In genomic region chr3:134328147-134328591, GRCh38 we compare ENCODE assay signal across 11 cellular contexts. TPM values are rescaled to one million over a fixed set of nuclear protein-coding genes. Genes with fewer than 3 reads are reported as not detected.
DNase-seq lines count a peak whose midpoint lies in the region; FAIRE-seq and TF ChIP-seq lines count a peak whose summit lies in the region.
"Had no signal": no experiment of that assay in that cellular context is flagged by ENCODE, and none has a peak within 500 bp of the region (broad histone marks: within the 10 kb centered on the region; RNA-seq: fewer than 3 reads in every experiment).

No MANE protein-coding gene starts in this region.

- POLR2A ChIA-PET in GM10248 (lab: Yijun Ruan, JAX) = no interaction called here

- dilution Hi-C loops in keratinocyte (cut with MboI; ENCODE audit: extremely low pct_ligation_motif_present, low sequenced_read_pairs) = no loop called here

- H3K9me3 ChIP-seq in keratinocyte (ENCODE audit: control insufficient read depth, low read depth, low read length) (no peaks in the 10 kb centered on the region), vagina (no peaks in the 10 kb centered on the region)
- H3K9me3 ChIP-seq: HAP-1 had no signal

- CTCF ChIA-PET in GM10248 (lab: Yijun Ruan, JAX) = interaction anchor here (1.1 kb wide), 1 partner anchor 19 kb away, joined by 4 read pairs; no protein-coding TSS in a partner anchor

- H3K9ac ChIP-seq in keratinocyte (ENCODE audit: control insufficient read depth, extremely low read depth, insufficient read depth, low read length) = peak overlapping the region; percentile 74

- no peak for TF ChIP-seq POLR2A in vagina (IDR thresholded peaks at IDR 0.05)

- H3K9me1 ChIP-seq in keratinocyte (ENCODE audit: control insufficient read depth, extremely low read depth, insufficient read depth, low read length) = peaks cover 3% of the 10 kb centered on the region

- no peaks in the 10 kb centered on the region for H3K79me2 ChIP-seq in keratinocyte (ENCODE audit: control insufficient read depth, insufficient read depth, low read length)

- H3K4me2 ChIP-seq in keratinocyte (ENCODE audit: control insufficient read depth, extremely low read depth, insufficient read depth, low read depth, low read length) = peak overlapping the region; percentile 64

- H3K36me3 ChIP-seq in keratinocyte (ENCODE audit: control insufficient read depth in 2 of 2, extremely low read depth in 1 of 2, insufficient read depth in 2 of 2, low read length in 2 of 2) (no peaks in the 10 kb centered on the region), vagina (no peaks in the 10 kb centered on the region)
- H3K36me3 ChIP-seq: HAP-1 had no signal

- TF ChIP-seq CTCF in keratinocyte (optimal IDR thresholded peaks at IDR 0.05 in 1 of 3, IDR thresholded peaks at IDR 0.05 in 1 of 3, conservative IDR thresholded peaks at IDR 0.05 in 1 of 3; ENCODE audit: extremely low read depth in 1 of 3, insufficient read depth in 2 of 3, low read length in 3 of 3) = no peak
- TF ChIP-seq CTCF in vagina (IDR thresholded peaks at IDR 0.05) = no peak
- TF ChIP-seq CTCF in GM10248 (IDR thresholded peaks at IDR 0.05; ENCODE audit: control extremely low read depth, extremely low read depth, low read depth, missing control alignments) = no peak

- H4K20me1 ChIP-seq in keratinocyte (ENCODE audit: control insufficient read depth, extremely low read depth, insufficient read depth, low read length) = no peaks in the 10 kb centered on the region

- H3K4me1 ChIP-seq in keratinocyte (ENCODE audit: control insufficient read depth, extremely low read depth, insufficient read depth, low read length) (peaks cover 80% of the 10 kb centered on the region), vagina (peaks cover 60% of the 10 kb centered on the region)

- H3K27me3 ChIP-seq in keratinocyte (ENCODE audit: control insufficient read depth, extremely low read depth, insufficient read depth, low read length) (no peaks in the 10 kb centered on the region), vagina (no peaks in the 10 kb centered on the region)

- intact Hi-C loops in vagina (cut with DNase I) = no loop called here

- peak; percentile 32 for DNase-seq in NOMO-1 treated with DMSO at 0.1 percent for 48 hours (lab: John Stamatoyannopoulos, UW; ENCODE audit: unreplicated experiment)
- DNase-seq in NOMO-1 treated with dmso at 0.1 percent for 144 hours (lab: John Stamatoyannopoulos, UW; ENCODE audit: unreplicated experiment) = no peak
- peak; percentile 69 for DNase-seq in amniotic stem cell (lab: John Stamatoyannopoulos, UW)
- no peak for DNase-seq in keratinocyte (ENCODE audit: low read depth, low spot score)
- no peak for DNase-seq in vagina (ENCODE audit: extremely low spot score in 2 of 2)
- DNase-seq in activated CD4-positive, alpha-beta T cell treated with anti-CD3 and anti-CD28 coated beads, Interleukin-2, amount 50 U/mL, for 48 hours = no peak
- DNase-seq in COLO668 (lab: John Stamatoyannopoulos, UW; ENCODE audit: unreplicated experiment) = no peak
- DNase-seq in GM10248 (ENCODE audit: extremely low spot score) = no peak

- peak overlapping the region; percentile 85 for H3K27ac ChIP-seq in keratinocyte (ENCODE audit: control insufficient read depth, insufficient read depth, low read length)
- peak overlapping the region; percentile 80 for H3K27ac ChIP-seq in vagina
- H3K27ac ChIP-seq: 22Rv1 had no signal

- H3K4me3 ChIP-seq in keratinocyte (ENCODE audit: control insufficient read depth in 2 of 3, extremely low read depth in 1 of 3, insufficient read depth in 2 of 3, low read depth in 1 of 3, low read length in 3 of 3) = peak overlapping the region in 2 of 3 experiments; percentile 41
- no peak overlapping the region for H3K4me3 ChIP-seq in vagina
- H3K4me3 ChIP-seq: HAP-1 had no signal

- peak; percentile 88 for FAIRE-seq in keratinocyte (lab: Jason Lieb, UNC)

- H2AFZ ChIP-seq in keratinocyte (ENCODE audit: control insufficient read depth, low read length) = no peak overlapping the region

RNA-seq across cellular contexts. Expression of gene AMOTL2, which starts 46.1 kb away (rescaled TPM):
- 39.8 to 57.2 TPM (median 45.6 TPM) in 3 replicates for polyA plus RNA-seq in keratinocyte
- 52.7 TPM for polyA plus RNA-seq in keratinocyte (2011; ENCODE audit: low read depth)
- 30.8 and 32.5 TPM in 2 replicates for polyA plus RNA-seq in keratinocyte (2011; cell fraction: cytosol; rRNA removed)
- 88.6 and 88.9 TPM in 2 replicates for polyA plus RNA-seq in keratinocyte (2011; cell fraction: nucleus; rRNA removed)
- polyA plus RNA-seq in keratinocyte (2012; ENCODE audit: low replicate concordance) = 44.4 and 81.4 TPM in 2 replicates
- 49.8 to 105 TPM (median 62.0 TPM) in 3 replicates for polyA minus RNA-seq in keratinocyte
- polyA minus RNA-seq in keratinocyte (2011; cell fraction: cytosol; rRNA and poly(A)+ RNA removed) = 64.5 TPM
- polyA minus RNA-seq in keratinocyte (2011; cell fraction: nucleus; rRNA and poly(A)+ RNA removed) = 82.0 and 84.4 TPM in 2 replicates
- 60.6 TPM for total RNA-seq in vagina
- total RNA-seq: activated T-helper 2 cell treated with anti-CD3 and anti-CD28 coated beads, Interferon-gamma antibody, Interleukin-2, Interleukin-4, amounts not matched to agents 10 μg/mL and 5 μg/mL and 100 μg/mL, durations not matched to agents 14 hours and 24 hours and 36 hours had no signal

Comparison
In these comparisons a context has a peak if more than half of its experiments do, and no peak if none do; other contexts are left out.
1. DNase-seq: peak in NOMO-1 treated with DMSO at 0.1 percent for 48 hours (single experiment) and amniotic stem cell (single experiment); none in NOMO-1 treated with dmso at 0.1 percent for 144 hours (single experiment), keratinocyte (single experiment), vagina (0 of 2), activated CD4-positive, alpha-beta T cell treated with anti-CD3 and anti-CD28 coated beads, Interleukin-2, amount 50 U/mL, for 48 hours (0 of 2), COLO668 (single experiment) and GM10248 (single experiment).
2. H3K4me3 ChIP-seq: peak in keratinocyte (2 of 3); none in vagina (0 of 2).